ENCODE assay signal across 9 cellular contexts in the genomic region with DNA sequence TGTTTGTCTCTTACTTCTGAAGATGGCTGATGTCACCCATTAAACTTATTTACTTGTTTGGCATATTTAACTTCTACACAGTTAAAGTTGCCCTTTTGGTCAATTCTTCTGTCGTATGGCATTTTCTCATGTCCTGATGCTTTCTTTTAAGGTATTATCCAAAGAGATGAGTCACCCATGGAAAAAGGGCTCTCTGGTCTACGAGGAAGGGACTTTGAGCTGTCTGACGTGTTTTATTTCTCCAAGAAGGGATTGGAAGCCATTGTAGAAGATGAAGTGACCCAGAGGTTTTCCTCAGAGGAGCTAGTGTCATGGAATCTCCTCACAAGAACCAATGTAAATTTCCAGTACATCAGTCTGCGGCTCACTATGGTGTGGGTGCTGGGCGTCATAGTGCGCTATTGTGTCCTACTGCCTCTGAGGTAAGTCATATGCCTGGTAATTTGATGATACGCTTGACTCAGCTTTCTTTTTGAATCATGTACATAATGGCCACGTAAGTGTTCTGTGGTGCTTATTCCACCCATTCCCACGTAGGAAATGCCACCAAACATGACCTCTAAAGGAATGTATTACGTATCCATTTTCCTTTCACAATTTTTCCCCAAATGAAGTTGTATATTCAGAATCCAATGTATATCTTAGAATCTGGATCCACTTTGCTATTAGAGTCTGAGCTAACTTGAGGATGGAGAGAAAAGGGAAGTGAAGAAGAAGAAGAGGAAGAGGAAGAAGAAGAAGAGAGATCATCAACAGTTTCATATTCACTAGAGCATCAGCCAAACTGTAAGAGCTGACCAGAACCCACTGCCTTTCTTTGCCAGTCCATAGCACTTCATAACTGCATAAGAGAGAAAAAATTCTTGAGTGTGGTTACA. TPM values are rescaled to one million over a fixed set of nuclear protein-coding genes. Genes with fewer than 3 reads are reported as not detected.
DNase-seq lines count a peak whose midpoint lies in the region; ATAC-seq and TF ChIP-seq lines count a peak whose summit lies in the region.
"Had no signal": no experiment of that assay in that cellular context is flagged by ENCODE, and none has a peak within 500 bp of the region (broad histone marks: within the 10 kb centered on the region; RNA-seq: fewer than 3 reads in every experiment).

No MANE protein-coding gene starts in this region.

- H3K4me3 Mint-ChIP-seq in CD4-positive, alpha-beta T cell, result no peak overlapping the region

- intact Hi-C loops in sciatic nerve (cut with DNase I), result no loop called here
- intact Hi-C loops in CD4-positive, alpha-beta T cell (cut with DNase I, micrococcal nuclease), result no loop called here

- no peaks in the 10 kb centered on the region for H3K4me1 Mint-ChIP-seq in CD4-positive, alpha-beta T cell (ENCODE audit: low read depth)

- H3K9me3 ChIP-seq in CD4-positive, alpha-beta T cell (ENCODE audit: control insufficient read depth, low read length), result no peaks in the 10 kb centered on the region

- no peak overlapping the region for H3K27ac Mint-ChIP-seq in CD4-positive, alpha-beta T cell

- TF ChIP-seq CTCF in CD4-positive, alpha-beta T cell (IDR thresholded peaks at IDR 0.05), result no peak

- DNase-seq in NOMO-1 treated with dmso at 0.1 percent for 144 hours (lab: John Stamatoyannopoulos, UW; ENCODE audit: unreplicated experiment) (peak; percentile 59), sciatic nerve (ENCODE audit: low spot score) (no peak), SHP77 (lab: John Stamatoyannopoulos, UW) (no peak), NK-92 (lab: John Stamatoyannopoulos, UW; ENCODE audit: unreplicated experiment) (no peak), dedifferentiated amniotic fluid mesenchymal stem cell (ENCODE audit: extremely low spot score) (no peak)
- no peak for DNase-seq in CD4-positive, alpha-beta T cell
- DNase-seq: activated CD4-positive, alpha-beta T cell treated with anti-CD3 and anti-CD28 coated beads, Interleukin-2, amount 50 U/mL, for 48 hours had no signal

- POLR2A ChIA-PET in CD4-positive, alpha-beta T cell (lab: Charles Lee), result interaction anchor here (1.2 kb wide), 1 partner anchor 44 kb away, joined by 3 read pairs; no protein-coding TSS in a partner anchor

- no peaks in the 10 kb centered on the region for H3K9me3 Mint-ChIP-seq in CD4-positive, alpha-beta T cell

- H3K36me3 Mint-ChIP-seq in CD4-positive, alpha-beta T cell (ENCODE audit: low read depth), result no peaks in the 10 kb centered on the region

- CTCF ChIA-PET in CD4-positive, alpha-beta T cell (lab: Charles Lee), result no interaction called here

- peaks cover 5% of the 10 kb centered on the region for H3K27me3 Mint-ChIP-seq in CD4-positive, alpha-beta T cell

- peak; percentile 83 for ATAC-seq in GM19395 (IDR thresholded peaks at IDR 0.05; ENCODE audit: unreplicated experiment)
- peak; percentile 58 for ATAC-seq in HG02938 (IDR thresholded peaks at IDR 0.05; ENCODE audit: unreplicated experiment)
- peak; percentile 41 for ATAC-seq in sciatic nerve
- ATAC-seq in CD4-positive, alpha-beta T cell (ENCODE audit: poor library complexity), result no peak

- no peak overlapping the region for H3K27ac ChIP-seq in CD4-positive, alpha-beta T cell (ENCODE audit: low read depth, low read length)

- no peaks in the 10 kb centered on the region for H3K27me3 ChIP-seq in CD4-positive, alpha-beta T cell (ENCODE audit: control insufficient read depth, insufficient read depth, low read length)

RNA-seq across cellular contexts. Expression of gene GPAT3, which starts 45.7 kb away (rescaled TPM):
- 7.8 TPM for total RNA-seq in sciatic nerve
- total RNA-seq in CD4-positive, alpha-beta T cell, result 1 to 10 TPM; 2.9 to 4.6 TPM
